ENCODE assay signal across 9 cellular contexts in genomic region chr14:91374287-91374880, GRCh38. TPM values are rescaled to one million over a fixed set of nuclear protein-coding genes. Genes with fewer than 3 reads are reported as not detected.
DNase-seq lines count a peak whose midpoint lies in the region; TF ChIP-seq lines count a peak whose summit lies in the region.
"Had no signal": no experiment of that assay in that cellular context is flagged by ENCODE, and none has a peak within 500 bp of the region (broad histone marks: within the 10 kb centered on the region; RNA-seq: fewer than 3 reads in every experiment).

No MANE protein-coding gene starts in this region.

- in situ Hi-C loops in transverse colon (cut with MboI; ENCODE audit: low pct_ligation_motif_present in 1 of 4, low pct_unique_long_range_greater_than_20kb in 1 of 4, low sequenced_read_pairs in 3 of 4): no loop called here

- no peak overlapping the region for H3K4me2 ChIP-seq in mesendoderm (ENCODE audit: low read length)

- H3K4me3 Mint-ChIP-seq in activated naive CD4-positive, alpha-beta T cell treated with anti-CD3 and anti-CD28 coated beads, Interleukin-2, amount 10 ng/mL, durations not matched to agents 7 days and 5 days: peak overlapping the region; percentile 72
- H3K4me3 Mint-ChIP-seq in dendritic cell treated with granulocyte-macrophage colony-stimulating factor and Interleukin-4, amounts not matched to agents 40 ng/mL and 50 ng/mL, for 4 days: no peak overlapping the region

- H4K8ac ChIP-seq in mesendoderm (ENCODE audit: low read depth, low read length): no peak overlapping the region

- H3K36me3 ChIP-seq in transverse colon (no peaks in the 10 kb centered on the region), esophagus squamous epithelium (no peaks in the 10 kb centered on the region), mesendoderm (ENCODE audit: control insufficient read depth, insufficient read depth, low read length) (no peaks in the 10 kb centered on the region)
- H3K36me3 ChIP-seq: tibial nerve had no signal

- H3K4me3 ChIP-seq in transverse colon (no peak overlapping the region), esophagus squamous epithelium (no peak overlapping the region), mesendoderm (ENCODE audit: low read length) (no peak overlapping the region)
- H3K4me3 ChIP-seq: tibial nerve had no signal

- no peak overlapping the region for H3K23ac ChIP-seq in mesendoderm (ENCODE audit: low read length)

- H3K4me1 ChIP-seq in transverse colon (peaks cover 18 to 78% (median 49%) of the 10 kb centered on the region in 4 donors), esophagus squamous epithelium (peaks cover 42 to 100% (median 75%) of the 10 kb centered on the region in 3 donors), mesendoderm (ENCODE audit: control insufficient read depth, low read depth, low read length) (peaks cover 26% of the 10 kb centered on the region)

- intact Hi-C loops in dendritic cell treated with granulocyte-macrophage colony-stimulating factor and Interleukin-4, amounts not matched to agents 40 ng/mL and 50 ng/mL, for 4 days (cut with micrococcal nuclease): no loop called here
- intact Hi-C loops in transverse colon (cut with DNase I; ENCODE audit: low total_unique reads) (no loop called here), esophagus squamous epithelium (cut with DNase I) (no loop called here)

- H3K9ac ChIP-seq in mesendoderm (ENCODE audit: low read length): no peak overlapping the region

- TF ChIP-seq CTCF in transverse colon (IDR thresholded peaks at IDR 0.05) (no peak), esophagus squamous epithelium (IDR thresholded peaks at IDR 0.05) (no peak)

- WGBS in transverse colon (ENCODE audit: low coverage in 1 of 2), 2 donors: 76 to 80% methylated on average over 3 to 7 of the region's 7 CpGs
- WGBS in esophagus squamous epithelium, 2 donors: 61 to 69% methylated on average over 7 of the region's 7 CpGs
- no CpG with 5 or more reads among the region's 7 CpGs for WGBS in mesendoderm (ENCODE audit: extremely low coverage, insufficient coverage, low lambda C conversion rate)

- no peaks in the 10 kb centered on the region for H3K9me3 Mint-ChIP-seq in activated naive CD4-positive, alpha-beta T cell treated with anti-CD3 and anti-CD28 coated beads, Interleukin-2, amount 10 ng/mL, durations not matched to agents 7 days and 5 days
- H3K9me3 Mint-ChIP-seq in dendritic cell treated with granulocyte-macrophage colony-stimulating factor and Interleukin-4, amounts not matched to agents 40 ng/mL and 50 ng/mL, for 4 days: no peaks in the 10 kb centered on the region

- H3K27me3 Mint-ChIP-seq in activated naive CD4-positive, alpha-beta T cell treated with anti-CD3 and anti-CD28 coated beads, Interleukin-2, amount 10 ng/mL, durations not matched to agents 7 days and 5 days: no peaks in the 10 kb centered on the region
- peaks cover 36% of the 10 kb centered on the region for H3K27me3 Mint-ChIP-seq in dendritic cell treated with granulocyte-macrophage colony-stimulating factor and Interleukin-4, amounts not matched to agents 40 ng/mL and 50 ng/mL, for 4 days

- no peaks in the 10 kb centered on the region for H3K9me3 ChIP-seq in transverse colon
- H3K9me3 ChIP-seq in esophagus squamous epithelium: no peaks in the 10 kb centered on the region
- H3K9me3 ChIP-seq: tibial nerve had no signal

- no peak for DNase-seq in activated naive CD4-positive, alpha-beta T cell treated with anti-CD3 and anti-CD28 coated beads, Interleukin-2, amount 10 ng/mL, durations not matched to agents 7 days and 5 days
- DNase-seq in activated naive CD4-positive, alpha-beta T cell treated with Interleukin-2 at 50 U/mL for 16 hours: no peak
- DNase-seq in NCI-H510A (lab: John Stamatoyannopoulos, UW) (peak; percentile 15), transverse colon (no peak), HPDE6-E6E7 (ENCODE audit: extremely low spot score) (no peak), esophagus squamous epithelium (lab: John Stamatoyannopoulos, UW) (no peak), mesendoderm (no peak)

- no peak overlapping the region for H4K5ac ChIP-seq in mesendoderm (ENCODE audit: low read length)

- peaks cover 45% of the 10 kb centered on the region for H3K36me3 Mint-ChIP-seq in activated naive CD4-positive, alpha-beta T cell treated with anti-CD3 and anti-CD28 coated beads, Interleukin-2, amount 10 ng/mL, durations not matched to agents 7 days and 5 days
- H3K36me3 Mint-ChIP-seq in dendritic cell treated with granulocyte-macrophage colony-stimulating factor and Interleukin-4, amounts not matched to agents 40 ng/mL and 50 ng/mL, for 4 days (ENCODE audit: low read depth): no peaks in the 10 kb centered on the region

- no peak for TF ChIP-seq POLR2A in transverse colon (IDR thresholded peaks at IDR 0.05)
- TF ChIP-seq POLR2A in esophagus squamous epithelium (IDR thresholded peaks at IDR 0.05): no peak

- H3K27ac Mint-ChIP-seq in activated naive CD4-positive, alpha-beta T cell treated with anti-CD3 and anti-CD28 coated beads, Interleukin-2, amount 10 ng/mL, durations not matched to agents 7 days and 5 days: peak overlapping the region; percentile 95
- H3K27ac Mint-ChIP-seq in dendritic cell treated with granulocyte-macrophage colony-stimulating factor and Interleukin-4, amounts not matched to agents 40 ng/mL and 50 ng/mL, for 4 days: peak overlapping the region; percentile 71

- no peak overlapping the region for H2AK5ac ChIP-seq in mesendoderm (ENCODE audit: low read length)

- peaks cover 28% of the 10 kb centered on the region for H3K79me1 ChIP-seq in mesendoderm (ENCODE audit: low read length)

- no peak overlapping the region for H2BK120ac ChIP-seq in mesendoderm (ENCODE audit: low read depth, low read length)

- H3K27ac ChIP-seq in transverse colon (peak overlapping the region; percentile 44 to 58 (median 48)), esophagus squamous epithelium (peak overlapping the region in 2 of 4 donors; percentile 34 to 65), mesendoderm (ENCODE audit: low read depth, low read length) (no peak overlapping the region)

- H3K4ac ChIP-seq in mesendoderm (ENCODE audit: low read depth, low read length): no peak overlapping the region

- CTCF ChIA-PET in activated naive CD4-positive, alpha-beta T cell treated with anti-CD3 and anti-CD28 coated beads, Interleukin-2, amount 10 ng/mL, durations not matched to agents 7 days and 5 days (lab: Charles Lee): interaction anchor here (1.0 to 8.4 kb wide), 8 partner anchors 17 to 51 kb away, joined by 3 to 40 read pairs (median 4); no protein-coding TSS in a partner anchor

- TF ChIP-seq EP300 in transverse colon (IDR thresholded peaks at IDR 0.05; ENCODE audit: low read depth): no peak

- no peak overlapping the region for H2BK15ac ChIP-seq in mesendoderm (replicated peaks; ENCODE audit: low read depth)

- no peak overlapping the region for H2BK5ac ChIP-seq in mesendoderm (ENCODE audit: low read length)

- no peak overlapping the region for H3K18ac ChIP-seq in mesendoderm (ENCODE audit: low read length)

- peaks cover 64% of the 10 kb centered on the region for H3K79me2 ChIP-seq in mesendoderm (ENCODE audit: control insufficient read depth, insufficient read depth, low read length)

- no peaks in the 10 kb centered on the region for H3K27me3 ChIP-seq in transverse colon
- H3K27me3 ChIP-seq in esophagus squamous epithelium: no peaks in the 10 kb centered on the region
- no peaks in the 10 kb centered on the region for H3K27me3 ChIP-seq in mesendoderm (ENCODE audit: insufficient read depth, low read length, poor library complexity)
- H3K27me3 ChIP-seq: tibial nerve had no signal

- H3K56ac ChIP-seq in mesendoderm (ENCODE audit: low read length): no peak overlapping the region

- peaks cover 100% of the 10 kb centered on the region for H3K4me1 Mint-ChIP-seq in activated naive CD4-positive, alpha-beta T cell treated with anti-CD3 and anti-CD28 coated beads, Interleukin-2, amount 10 ng/mL, durations not matched to agents 7 days and 5 days
- H3K4me1 Mint-ChIP-seq in dendritic cell treated with granulocyte-macrophage colony-stimulating factor and Interleukin-4, amounts not matched to agents 40 ng/mL and 50 ng/mL, for 4 days (ENCODE audit: low read depth): peaks cover 98% of the 10 kb centered on the region

RNA-seq across cellular contexts. Expression of gene CCDC88C, which starts 43.2 kb away (rescaled TPM):
- total RNA-seq in transverse colon (100 to 1,000 TPM in 1 of 4 donors, 10 to 100 TPM in 3; 29.5 to 171 (median 60.3) TPM), esophagus squamous epithelium (10 to 100 TPM; 23.2 to 31.5 (median 29.9) TPM)
- polyA plus RNA-seq in mesendoderm (2013, experiment 1 of 2): 19.8 TPM
- 20.9 TPM for polyA plus RNA-seq in mesendoderm (2013, experiment 2 of 2)
